8 cellular contexts compared by ENCODE assay signal in genomic region chr5:98905857-98906688, GRCh38. TPM values are rescaled to one million over a fixed set of nuclear protein-coding genes. Genes with fewer than 3 reads are reported as not detected.
DNase-seq lines count a peak whose midpoint lies in the region; ATAC-seq, FAIRE-seq and TF ChIP-seq lines count a peak whose summit lies in the region.

No MANE protein-coding gene starts in this region.

- H3K27ac ChIP-seq in gastrocnemius medialis, result no peak overlapping the region

- H3K36me3 ChIP-seq in gastrocnemius medialis, result peaks cover 0 to 31% of the 10 kb centered on the region in 2 donors

- H3K27me3 ChIP-seq in gastrocnemius medialis, result no peaks in the 10 kb centered on the region

- TF ChIP-seq POLR2A in GM12891 (IDR thresholded peaks at IDR 0.05; ENCODE audit: low read depth, low read length) (no peak), gastrocnemius medialis (IDR thresholded peaks at IDR 0.05) (no peak)

- DNase-seq in AML-193 (lab: John Stamatoyannopoulos, UW), result peak; percentile 54 to 55
- DNase-seq in GM12891 (ENCODE audit: insufficient read length, low spot score), result no peak
- peak; percentile 15 for DNase-seq in HTR-8/SVneo (ENCODE audit: insufficient read length, low spot score)
- DNase-seq in SKM-1 treated with dmso at 0.1 percent for 144 hours (lab: John Stamatoyannopoulos, UW; ENCODE audit: unreplicated experiment), result peak; percentile 49
- peak; percentile 64 for DNase-seq in fibroblast of villous mesenchyme (ENCODE audit: low read depth)
- DNase-seq in gastrocnemius medialis, result no peak

- in situ Hi-C loops in gastrocnemius medialis (cut with MboI; ENCODE audit: low sequenced_read_pairs in 4 of 4), result loop anchor here in 3 of 4 donors (5.0 kb wide), 2 partner anchors 121 to 126 kb away; no protein-coding TSS in a partner anchor

- no peak for ATAC-seq in gastrocnemius medialis
- ATAC-seq in GM19397 (IDR thresholded peaks at IDR 0.05; ENCODE audit: unreplicated experiment), result no peak
- ATAC-seq in HG02970 (IDR thresholded peaks at IDR 0.05; ENCODE audit: low FRiP score, unreplicated experiment), result no peak

- no peak overlapping the region for H3K4me3 ChIP-seq in fibroblast of villous mesenchyme (ENCODE audit: low read depth, low read length)
- H3K4me3 ChIP-seq in gastrocnemius medialis, result no peak overlapping the region

- intact Hi-C loops in gastrocnemius medialis (cut with DNase I; ENCODE audit: low total_unique reads), result loop anchor here (1.0 to 2.0 kb wide), 2 partner anchors 126 to 153 kb away; no protein-coding TSS in a partner anchor

- TF ChIP-seq CTCF in fibroblast of villous mesenchyme (IDR thresholded peaks at IDR 0.05; ENCODE audit: insufficient read depth, low read depth, low read length), result peak; percentile 61
- TF ChIP-seq CTCF in gastrocnemius medialis (IDR thresholded peaks at IDR 0.05 in 4 of 5, conservative IDR thresholded peaks at IDR 0.05 in 1 of 5), result peak; percentile 66 to 90 (median 80)

- peaks cover 18 to 27% of the 10 kb centered on the region in 2 donors for H3K4me1 ChIP-seq in gastrocnemius medialis

- FAIRE-seq in GM12891 (lab: Jason Lieb, UNC), result peak; percentile 58
- FAIRE-seq in HTR-8/SVneo (lab: Jason Lieb, UNC), result no peak

- H3K9me3 ChIP-seq in gastrocnemius medialis, result no peaks in the 10 kb centered on the region

TF ChIP-seq in GM12891, 5 proteins besides CTCF, POLR2A, EP300 and RAD21:
- no peak for TF ChIP-seq SPI1 (IDR thresholded peaks at IDR 0.05; ENCODE audit: low read depth, low read length)
- TF ChIP-seq TAF1 (IDR thresholded peaks at IDR 0.05; ENCODE audit: low read depth, low read length), result no peak
- TF ChIP-seq PAX5 (IDR thresholded peaks at IDR 0.05; ENCODE audit: insufficient read depth, low read length, severe bottlenecking), result no peak
- TF ChIP-seq POU2F2 (IDR thresholded peaks at IDR 0.05; ENCODE audit: low read depth, low read length), result no peak
- TF ChIP-seq POLR2AphosphoS5 (IDR thresholded peaks at IDR 0.05; ENCODE audit: low read depth, low read length), result no peak

RNA-seq across cellular contexts. Expression of gene CHD1, which starts 22.7 kb away (rescaled TPM):
- 17.2 TPM for polyA plus RNA-seq in GM12891 (2012; ENCODE audit: low read depth, missing spikeins)
- total RNA-seq in fibroblast of villous mesenchyme (37.0 and 50.1 TPM in 2 replicates), gastrocnemius medialis (10 to 100 TPM; 25.0 to 44.3 (median 33.8) TPM)

Comparison
In these comparisons a context has a peak if more than half of its experiments do, and no peak if none do; other contexts are left out.
1. DNase-seq: peak in AML-193 (2 of 2), HTR-8/SVneo (single experiment), SKM-1 treated with dmso at 0.1 percent for 144 hours (single experiment) and fibroblast of villous mesenchyme (single experiment); none in GM12891 (single experiment) and gastrocnemius medialis (0 of 2).